Comparison of ENCODE assay signal across 9 cellular contexts in genomic region chr1:10398278-10398733, GRCh38. TPM values are rescaled to one million over a fixed set of nuclear protein-coding genes. Genes with fewer than 3 reads are reported as not detected.
DNase-seq lines count a peak whose midpoint lies in the region; ATAC-seq and TF ChIP-seq lines count a peak whose summit lies in the region.
"Had no signal": no experiment of that assay in that cellular context is flagged by ENCODE, and none has a peak within 500 bp of the region (broad histone marks: within the 10 kb centered on the region; RNA-seq: fewer than 3 reads in every experiment).

No MANE protein-coding gene starts in this region.

- peaks cover 8 to 24% (median 18%) of the 10 kb centered on the region in 4 donors for H3K4me1 Mint-ChIP-seq in CD4-positive, alpha-beta memory T cell
- H3K4me1 Mint-ChIP-seq in nephron = peaks cover 23% of the 10 kb centered on the region

- H3K36me3 ChIP-seq in CD4-positive, alpha-beta memory T cell (ENCODE audit: insufficient read depth, low read length) = peaks cover 6% of the 10 kb centered on the region

- peak overlapping the region; percentile 76 for H3K27ac ChIP-seq in CD4-positive, alpha-beta memory T cell (ENCODE audit: low read depth, low read length)
- peak overlapping the region; percentile 17 for H3K27ac ChIP-seq in caudate nucleus (ENCODE audit: low read depth, low read length)

- POLR2A ChIA-PET in CD4-positive, alpha-beta memory T cell (lab: Charles Lee; ENCODE audit: partially characterized antibody) = interaction anchor here (1.0 to 1.9 kb wide), 8 partner anchors 10 to 681 kb away, joined by 3 to 7 read pairs (median 3); partner anchors contain the start of genes CENPS, KIF1B and UBE4B

- H3K27me3 ChIP-seq in CD4-positive, alpha-beta memory T cell (ENCODE audit: insufficient read depth, low read length) = no peaks in the 10 kb centered on the region

- intact Hi-C loops in CD4-positive, alpha-beta memory T cell (cut with micrococcal nuclease) = loop anchor here (1.0 kb wide), 3 partner anchors 10 to 188 kb away; partner anchors contain the start of genes CENPS and KIF1B

- no peaks in the 10 kb centered on the region for H3K9me3 ChIP-seq in CD4-positive, alpha-beta memory T cell (ENCODE audit: control insufficient read depth in 1 of 2, low read length in 2 of 2)

- peak overlapping the region; percentile 81 to 94 for H3K4me3 ChIP-seq in CD4-positive, alpha-beta memory T cell (ENCODE audit: low read length in 2 of 2)
- peak overlapping the region; percentile 88 for H3K4me3 ChIP-seq in Jurkat, Clone E6-1 (ENCODE audit: low read length)

- ATAC-seq in GM18873 (IDR thresholded peaks at IDR 0.05; ENCODE audit: low FRiP score, unreplicated experiment) (no peak), HG02884 (IDR thresholded peaks at IDR 0.05; ENCODE audit: unreplicated experiment) (no peak), HG02798 (IDR thresholded peaks at IDR 0.05; ENCODE audit: poor library complexity, unreplicated experiment) (no peak)

- peak overlapping the region; percentile 93 to 97 (median 95) for H3K4me3 Mint-ChIP-seq in CD4-positive, alpha-beta memory T cell
- H3K4me3 Mint-ChIP-seq in nephron = peak overlapping the region; percentile 93 to 95 (median 94)

- peak overlapping the region; percentile 81 to 93 (median 86) for H3K27ac Mint-ChIP-seq in CD4-positive, alpha-beta memory T cell
- H3K27ac Mint-ChIP-seq in nephron = peak overlapping the region; percentile 34 to 84 (median 82)

- no peak for DNase-seq in CD4-positive, alpha-beta memory T cell
- peak; percentile 32 for DNase-seq in Jurkat, Clone E6-1 (ENCODE audit: low read depth, low spot score)
- DNase-seq in caudate nucleus (lab: John Stamatoyannopoulos, UW) = peak in 1 of 61 donors; percentile 68
- no peak for DNase-seq in HK-2 (ENCODE audit: unreplicated experiment)

- peaks cover 20% of the 10 kb centered on the region for H3K4me1 ChIP-seq in CD4-positive, alpha-beta memory T cell (ENCODE audit: insufficient read depth, low read length)

- peaks cover 0 to 2% (median 0%) of the 10 kb centered on the region in 8 donors for H3K9me3 Mint-ChIP-seq in CD4-positive, alpha-beta memory T cell
- peaks cover 7% of the 10 kb centered on the region for H3K9me3 Mint-ChIP-seq in nephron

- CTCF ChIA-PET in CD4-positive, alpha-beta memory T cell (lab: Charles Lee; ENCODE audit: partially characterized antibody) = interaction anchor here (2.5 kb wide), 1 partner anchor 10 kb away, joined by 8 read pairs; no protein-coding TSS in a partner anchor

- peaks cover 0 to 9% of the 10 kb centered on the region in 2 donors for H3K36me3 Mint-ChIP-seq in CD4-positive, alpha-beta memory T cell
- peaks cover 35% of the 10 kb centered on the region for H3K36me3 Mint-ChIP-seq in nephron (ENCODE audit: low read depth)

- TF ChIP-seq CTCF in nephron (IDR thresholded peaks at IDR 0.05; ENCODE audit: unreplicated experiment in 3 of 3) = no peak

- no peaks in the 10 kb centered on the region for H3K27me3 Mint-ChIP-seq in CD4-positive, alpha-beta memory T cell
- H3K27me3 Mint-ChIP-seq in nephron (ENCODE audit: low read depth) = no peaks in the 10 kb centered on the region

RNA-seq across cellular contexts. Expression of gene PGD, which starts 0.6 kb away (rescaled TPM):
- total RNA-seq in CD4-positive, alpha-beta memory T cell = 10 to 100 TPM; 32.8 to 37.0 TPM
- 10 to 100 TPM; 36.2 to 37.3 TPM for polyA plus RNA-seq in CD4-positive, alpha-beta memory T cell
- 359 TPM for polyA plus RNA-seq in Jurkat, Clone E6-1 (2012; ENCODE audit: insufficient read depth, insufficient read length)

RNA-seq across cellular contexts. Expression of gene CENPS, which starts 31.9 kb away (rescaled TPM):
- total RNA-seq in CD4-positive, alpha-beta memory T cell = 1 to 10 TPM; 7.2 to 7.9 TPM
- polyA plus RNA-seq in CD4-positive, alpha-beta memory T cell = 10 to 100 TPM in 1 of 2 donors, 1 to 10 TPM in 1; 6.4 to 14.6 TPM
- polyA plus RNA-seq in Jurkat, Clone E6-1 (2012; ENCODE audit: insufficient read depth, insufficient read length) = 71.2 TPM

RNA-seq across cellular contexts. Expression of gene CORT, which starts 51.5 kb away (rescaled TPM):
- total RNA-seq in CD4-positive, alpha-beta memory T cell = not detected
- not detected for polyA plus RNA-seq in CD4-positive, alpha-beta memory T cell
- not detected for polyA plus RNA-seq in Jurkat, Clone E6-1 (2012; ENCODE audit: insufficient read depth, insufficient read length)
- total RNA-seq: HT1080 had no signal
